7 cellular contexts compared by ENCODE assay signal in the genomic region with DNA sequence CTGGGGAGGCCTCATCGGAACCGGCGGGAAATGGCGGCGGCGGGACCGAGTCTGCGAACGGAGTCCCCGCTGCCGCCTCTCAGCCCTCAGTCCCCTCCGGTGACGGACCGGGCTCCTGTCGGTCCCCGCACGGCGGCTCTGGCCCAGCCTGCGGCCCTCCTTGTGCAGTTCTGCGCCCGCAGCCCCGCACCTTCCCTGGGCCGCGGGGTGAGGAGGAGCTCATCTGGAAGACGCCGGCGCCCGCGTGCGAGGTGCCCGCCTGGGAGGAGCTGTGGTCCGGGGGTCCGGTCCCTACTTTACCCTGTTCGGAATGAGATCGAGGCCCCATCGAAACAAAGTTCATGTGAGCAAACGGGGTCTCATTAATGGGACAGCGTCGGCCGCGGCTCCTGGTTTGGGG. TPM values are rescaled to one million over a fixed set of nuclear protein-coding genes. Genes with fewer than 3 reads are reported as not detected.
DNase-seq lines count a peak whose midpoint lies in the region; ATAC-seq, FAIRE-seq and TF ChIP-seq lines count a peak whose summit lies in the region.
"Not testable (repeated sequence)": the region's sequence is repeated elsewhere in the genome, so short reads cannot be mapped to it uniquely, and the experiment has no call there.

No MANE protein-coding gene starts in this region.

- H3K4me3 Mint-ChIP-seq in GM23338, result not testable (repeated sequence)

- H3K4me1 ChIP-seq in GM23338 (ENCODE audit: insufficient read depth); Peyer's patch; body of pancreas; esophagus squamous epithelium; keratinocyte (ENCODE audit: control insufficient read depth, extremely low read depth, insufficient read depth, low read length); neuronal stem cell (ENCODE audit: control insufficient read depth in 2 of 2, insufficient read depth in 1 of 2, low read depth in 1 of 2, low read length in 2 of 2); stomach: not testable (repeated sequence)

- WGBS in body of pancreas, 2 donors, result no CpG with 5 or more reads among the region's 41 CpGs
- WGBS in esophagus squamous epithelium, 2 donors, result no CpG with 5 or more reads among the region's 41 CpGs
- WGBS in neuronal stem cell (ENCODE audit: extremely low coverage in 2 of 2, insufficient read length in 2 of 2, insufficient replicate concordance in 1 of 2), 2 donors, result no CpG with 5 or more reads among the region's 41 CpGs
- WGBS in stomach, 5 donors, result 0% methylated on average over 6 of the region's 41 CpGs; no CpG with 5 or more reads in 4 of the 5 donors

- H3K4me3 ChIP-seq in GM23338 (peak overlapping the region; percentile 50; the same call in 1 of the 2 replicates), Peyer's patch (peak overlapping the region in 3 of 4 donors; percentile 28 to 35 (median 32)), esophagus squamous epithelium (peak overlapping the region; percentile 32 to 56 (median 37)), keratinocyte (ENCODE audit: control insufficient read depth in 2 of 3, extremely low read depth in 1 of 3, insufficient read depth in 2 of 3, low read depth in 1 of 3, low read length in 3 of 3) (peak overlapping the region in 1 of 3 experiments; percentile 23), stomach (peak overlapping the region; percentile 27 to 48 (median 42))
- H3K4me3 ChIP-seq in body of pancreas; neuronal stem cell (ENCODE audit: low read length in 2 of 2): not testable (repeated sequence)

- not testable (repeated sequence) for H3K18ac ChIP-seq in neuronal stem cell (ENCODE audit: low read length)

- H3K79me1 ChIP-seq in neuronal stem cell (ENCODE audit: low read depth, low read length), result not testable (repeated sequence)

- H3F3A ChIP-seq in GM23338 (replicated peaks; ENCODE audit: low read depth), result not testable (repeated sequence)

- H3K36me3 Mint-ChIP-seq in GM23338 (ENCODE audit: low read depth), result not testable (repeated sequence)

- peak overlapping the region; percentile 41 for H3K9ac ChIP-seq in keratinocyte (ENCODE audit: control insufficient read depth, extremely low read depth, insufficient read depth, low read length)
- not testable (repeated sequence) for H3K9ac ChIP-seq in neuronal stem cell (ENCODE audit: low read depth, low read length, poor library complexity)

- TF ChIP-seq EP300 in stomach (IDR thresholded peaks at IDR 0.05), result not testable (repeated sequence)

- not testable (repeated sequence) for H3K27ac ChIP-seq in GM23338 (ENCODE audit: low read depth); keratinocyte (ENCODE audit: control insufficient read depth, insufficient read depth, low read length); neuronal stem cell (replicated peaks; ENCODE audit: low read length)
- peak overlapping the region in 1 of 4 donors; percentile 40 for H3K27ac ChIP-seq in Peyer's patch
- peak overlapping the region in 2 of 4 donors; percentile 65 to 72 for H3K27ac ChIP-seq in body of pancreas
- peak overlapping the region in 3 of 4 donors; percentile 51 to 58 (median 54) for H3K27ac ChIP-seq in esophagus squamous epithelium
- peak overlapping the region in 4 of 5 donors; percentile 56 to 77 (median 72) for H3K27ac ChIP-seq in stomach

- H2AFZ ChIP-seq in GM23338; keratinocyte (ENCODE audit: control insufficient read depth, low read length): not testable (repeated sequence)
- peak overlapping the region; percentile 69 for H2AFZ ChIP-seq in neuronal stem cell (ENCODE audit: low read length)

- intact Hi-C loops in body of pancreas (cut with DNase I); esophagus squamous epithelium (cut with DNase I); stomach (cut with DNase I; ENCODE audit: low total_unique reads): not testable (repeated sequence)

- H3K9me3 Mint-ChIP-seq in GM23338, result peaks cover 11% of the 10 kb centered on the region

- H3K9me2 ChIP-seq in GM23338 (ENCODE audit: insufficient read depth), result not testable (repeated sequence)

- not testable (repeated sequence) for TF ChIP-seq POLR2A in Peyer's patch (IDR thresholded peaks at IDR 0.05); body of pancreas (IDR thresholded peaks at IDR 0.05); esophagus squamous epithelium (IDR thresholded peaks at IDR 0.05); stomach (IDR thresholded peaks at IDR 0.05)

- H3K79me2 ChIP-seq in GM23338 (replicated peaks; ENCODE audit: insufficient read depth); keratinocyte (ENCODE audit: control insufficient read depth, insufficient read depth, low read length): not testable (repeated sequence)

- not testable (repeated sequence) for H2BK120ac ChIP-seq in neuronal stem cell (ENCODE audit: low read depth, low read length)

- H2BK12ac ChIP-seq in neuronal stem cell (ENCODE audit: low read length), result not testable (repeated sequence)

- not testable (repeated sequence) for H3K4me2 ChIP-seq in GM23338; keratinocyte (ENCODE audit: control insufficient read depth, extremely low read depth, insufficient read depth, low read depth, low read length); neuronal stem cell (ENCODE audit: insufficient read depth, low read length, poor library complexity, severe bottlenecking)

- peak; percentile 22 for ATAC-seq in GM23338
- ATAC-seq in body of pancreas, result peak; percentile 34

- H3K9me1 ChIP-seq in keratinocyte (ENCODE audit: control insufficient read depth, extremely low read depth, insufficient read depth, low read length), result not testable (repeated sequence)

- H3K23ac ChIP-seq in neuronal stem cell (ENCODE audit: low read depth, low read length, poor library complexity), result not testable (repeated sequence)

- DNase-seq in GM23338 (ENCODE audit: low spot score); Peyer's patch; body of pancreas; esophagus squamous epithelium (lab: John Stamatoyannopoulos, UW); keratinocyte (ENCODE audit: low read depth, low spot score); neuronal stem cell (ENCODE audit: low spot score); stomach: not testable (repeated sequence)

- not testable (repeated sequence) for H4K20me1 ChIP-seq in GM23338 (replicated peaks; ENCODE audit: insufficient read depth); keratinocyte (ENCODE audit: control insufficient read depth, extremely low read depth, insufficient read depth, low read length)

- H4K8ac ChIP-seq in neuronal stem cell (ENCODE audit: low read depth, low read length), result not testable (repeated sequence)

- H3K14ac ChIP-seq in neuronal stem cell (ENCODE audit: low read length), result not testable (repeated sequence)

- not testable (repeated sequence) for H3K4ac ChIP-seq in neuronal stem cell (ENCODE audit: low read length)

- not testable (repeated sequence) for H2BK15ac ChIP-seq in neuronal stem cell (ENCODE audit: low read length)

- not testable (repeated sequence) for FAIRE-seq in keratinocyte (lab: Jason Lieb, UNC)

- H3K4me1 Mint-ChIP-seq in GM23338, result not testable (repeated sequence)

- TF ChIP-seq CTCF in GM23338 (conservative IDR thresholded peaks at IDR 0.05; ENCODE audit: low read depth in 2 of 2); Peyer's patch (IDR thresholded peaks at IDR 0.05); body of pancreas (IDR thresholded peaks at IDR 0.05); esophagus squamous epithelium (IDR thresholded peaks at IDR 0.05); keratinocyte (optimal IDR thresholded peaks at IDR 0.05 in 1 of 3, IDR thresholded peaks at IDR 0.05 in 1 of 3, conservative IDR thresholded peaks at IDR 0.05 in 1 of 3; ENCODE audit: extremely low read depth in 1 of 3, insufficient read depth in 2 of 3, low read length in 3 of 3); stomach (IDR thresholded peaks at IDR 0.05): not testable (repeated sequence)

- H3K27me3 Mint-ChIP-seq in GM23338 (ENCODE audit: insufficient read depth, low read depth, poor library complexity), result not testable (repeated sequence)

- H3K9me3 ChIP-seq in Peyer's patch; body of pancreas; esophagus squamous epithelium; keratinocyte (ENCODE audit: control insufficient read depth, low read depth, low read length); neuronal stem cell (replicated peaks in 1 of 2; ENCODE audit: control insufficient read depth in 2 of 2, insufficient read depth in 1 of 2, low read depth in 1 of 2, low read length in 2 of 2); stomach: not testable (repeated sequence)

- H3K27me3 ChIP-seq in GM23338 (ENCODE audit: insufficient read depth); Peyer's patch; body of pancreas; esophagus squamous epithelium; keratinocyte (ENCODE audit: control insufficient read depth, extremely low read depth, insufficient read depth, low read length); neuronal stem cell (ENCODE audit: control insufficient read depth in 3 of 3, insufficient read depth in 3 of 3, low read depth in 1 of 3, low read length in 3 of 3); stomach: not testable (repeated sequence)

- dilution Hi-C loops in keratinocyte (cut with MboI; ENCODE audit: extremely low pct_ligation_motif_present, low sequenced_read_pairs), result not testable (repeated sequence)

- not testable (repeated sequence) for H4K91ac ChIP-seq in neuronal stem cell (ENCODE audit: low read depth, low read length, poor library complexity)

- H3K27ac Mint-ChIP-seq in GM23338, result not testable (repeated sequence)

- not testable (repeated sequence) for H3K36me3 ChIP-seq in GM23338 (ENCODE audit: insufficient read depth); Peyer's patch; body of pancreas (replicated peaks in 1 of 2; ENCODE audit: insufficient read depth in 1 of 2, low read depth in 2 of 2); esophagus squamous epithelium; keratinocyte (ENCODE audit: control insufficient read depth in 2 of 2, extremely low read depth in 1 of 2, insufficient read depth in 2 of 2, low read length in 2 of 2); neuronal stem cell (replicated peaks in 1 of 2; ENCODE audit: control insufficient read depth in 2 of 2, insufficient read depth in 2 of 2, low read length in 2 of 2); stomach

- not testable (repeated sequence) for H2AK5ac ChIP-seq in neuronal stem cell (ENCODE audit: low read depth, low read length)

- not testable (repeated sequence) for H2BK5ac ChIP-seq in neuronal stem cell (ENCODE audit: low read length)

RNA-seq across cellular contexts. Expression of a gene that starts 0.4 kb away (rescaled TPM):
- 31.7 and 32.2 TPM in 2 replicates for total RNA-seq in GM23338 (2014; rRNA removed; shearing (Covaris generic))
- polyA plus RNA-seq in GM23338 (2016; fragmentation: Nextera tagmentation; extraction: Ambion mirVana) (15.6 and 23.2 TPM in 2 replicates), keratinocyte (2.9 to 6.6 TPM (median 3.7 TPM) in 3 replicates), stomach (10 to 100 TPM in 1 of 3 donors, 1 to 10 TPM in 2; 4.5 to 10.7 (median 5.7) TPM)
- total RNA-seq in Peyer's patch (10 to 100 TPM in 3 of 4 donors, 1 to 10 TPM in 1; 8.9 to 52.8 (median 26.9) TPM), body of pancreas (10 to 100 TPM; 21.4 to 27.2 TPM), esophagus squamous epithelium (10 to 100 TPM in 1 of 4 donors, 1 to 10 TPM in 3; 6.2 to 28.2 (median 8.9) TPM), stomach (10 to 100 TPM in 3 of 5 donors, 1 to 10 TPM in 2; 6.7 to 58.3 (median 20.9) TPM)
- polyA plus RNA-seq in keratinocyte (2011; ENCODE audit: low read depth), result 4.2 TPM
- polyA plus RNA-seq in keratinocyte (2011; cell fraction: cytosol; rRNA removed), result 2.1 and 4.2 TPM in 2 replicates
- 7.7 and 10.1 TPM in 2 replicates for polyA plus RNA-seq in keratinocyte (2011; cell fraction: nucleus; rRNA removed)
- polyA plus RNA-seq in keratinocyte (2012; ENCODE audit: low replicate concordance), result 3.0 and 5.0 TPM in 2 replicates
- polyA minus RNA-seq in keratinocyte, result 3.6 to 11.6 TPM (median 8.0 TPM) in 3 replicates
- polyA minus RNA-seq in keratinocyte (2011; cell fraction: cytosol; rRNA and poly(A)+ RNA removed), result 5.0 TPM
- 9.4 and 18.4 TPM in 2 replicates for polyA minus RNA-seq in keratinocyte (2011; cell fraction: nucleus; rRNA and poly(A)+ RNA removed)
- polyA plus RNA-seq in neuronal stem cell (2013, experiment 1 of 2), result 13.7 TPM
- polyA plus RNA-seq in neuronal stem cell (2013, experiment 2 of 2), result 14.6 TPM
